ENCODE assay signal across 1 cellular context in the genomic region with DNA sequence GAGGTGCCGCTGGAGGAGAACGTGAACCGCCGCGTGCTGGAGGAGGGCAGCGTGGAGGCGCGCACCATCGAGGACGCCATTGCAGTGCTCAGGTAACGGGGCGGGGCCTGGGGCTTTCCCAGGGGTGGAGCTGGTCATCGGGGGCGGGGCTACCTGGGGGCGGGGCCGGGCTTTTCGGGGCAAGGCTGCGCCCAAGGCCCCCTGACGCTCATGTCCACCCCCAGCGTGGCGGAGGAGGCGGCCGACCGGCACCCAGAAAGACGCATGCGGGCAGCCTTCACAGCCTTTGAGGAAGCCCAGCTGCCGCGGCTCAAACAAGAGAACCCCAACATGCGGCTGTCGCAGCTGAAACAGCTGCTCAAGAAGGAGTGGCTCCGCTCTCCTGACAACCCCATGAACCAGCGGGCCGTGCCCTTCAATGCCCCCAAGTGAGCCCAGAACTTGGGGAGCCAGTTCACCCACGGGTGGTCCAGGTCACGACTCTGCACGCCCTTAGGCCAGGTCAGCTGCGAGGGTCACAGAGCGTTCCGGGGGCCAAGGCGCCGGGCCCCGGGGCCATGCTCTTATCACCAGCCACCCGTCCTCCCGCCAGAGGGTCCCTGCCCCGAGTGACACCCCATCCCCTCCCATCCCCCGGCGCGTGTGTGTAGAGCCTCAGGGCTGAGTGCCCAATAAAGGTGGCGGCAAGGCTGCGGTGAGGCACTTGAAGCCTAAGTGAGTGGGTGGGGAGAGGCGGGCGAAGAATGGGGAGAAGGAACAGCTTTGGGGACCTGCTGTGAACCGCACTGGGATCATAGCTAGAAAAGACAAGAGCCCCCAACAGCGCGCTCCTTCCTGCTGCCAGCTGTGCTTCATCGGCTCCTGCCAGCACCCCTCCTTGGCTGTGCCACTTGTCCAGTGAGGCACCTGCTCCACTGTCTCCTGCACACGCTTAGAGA.
TF ChIP-seq lines count a peak whose summit lies in the region.

No MANE protein-coding gene starts in this region.

TF ChIP-seq in GM12878, 131 proteins besides CTCF, POLR2A, EP300 and RAD21:
- TF ChIP-seq ELK1 (IDR thresholded peaks at IDR 0.05; ENCODE audit: low read depth, low read length) = no peak
- no peak for TF ChIP-seq NR2F1 (conservative IDR thresholded peaks at IDR 0.05)
- no peak for TF ChIP-seq CEBPB (IDR thresholded peaks at IDR 0.05; ENCODE audit: borderline replicate concordance in 1 of 2, low read depth in 2 of 2, low read length in 2 of 2)
- TF ChIP-seq EZH2 (IDR thresholded peaks at IDR 0.05; ENCODE audit: borderline replicate concordance, control insufficient read depth, low read depth, low read length) = no peak
- no peak for TF ChIP-seq SREBF1 (IDR thresholded peaks at IDR 0.05; ENCODE audit: low read length)
- no peak for TF ChIP-seq IRF3 (IDR thresholded peaks at IDR 0.05)
- TF ChIP-seq TCF12 (IDR thresholded peaks at IDR 0.05; ENCODE audit: low read depth, low read length) = no peak
- TF ChIP-seq BCL11A (IDR thresholded peaks at IDR 0.05; ENCODE audit: low read depth, low read length) = no peak
- no peak for TF ChIP-seq BACH1 (IDR thresholded peaks at IDR 0.05; ENCODE audit: borderline replicate concordance)
- no peak for TF ChIP-seq IRF4 (IDR thresholded peaks at IDR 0.05; ENCODE audit: low read depth, low read length)
- TF ChIP-seq MEF2B (IDR thresholded peaks at IDR 0.05; ENCODE audit: partially characterized antibody, poor library complexity, severe bottlenecking) = no peak
- TF ChIP-seq, protein P1, sequence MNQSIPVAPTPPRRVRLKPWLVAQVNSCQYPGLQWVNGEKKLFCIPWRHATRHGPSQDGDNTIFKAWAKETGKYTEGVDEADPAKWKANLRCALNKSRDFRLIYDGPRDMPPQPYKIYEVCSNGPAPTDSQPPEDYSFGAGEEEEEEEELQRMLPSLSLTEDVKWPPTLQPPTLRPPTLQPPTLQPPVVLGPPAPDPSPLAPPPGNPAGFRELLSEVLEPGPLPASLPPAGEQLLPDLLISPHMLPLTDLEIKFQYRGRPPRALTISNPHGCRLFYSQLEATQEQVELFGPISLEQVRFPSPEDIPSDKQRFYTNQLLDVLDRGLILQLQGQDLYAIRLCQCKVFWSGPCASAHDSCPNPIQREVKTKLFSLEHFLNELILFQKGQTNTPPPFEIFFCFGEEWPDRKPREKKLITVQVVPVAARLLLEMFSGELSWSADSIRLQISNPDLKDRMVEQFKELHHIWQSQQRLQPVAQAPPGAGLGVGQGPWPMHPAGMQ (IDR thresholded peaks at IDR 0.05; ENCODE audit: borderline replicate concordance) = no peak
- TF ChIP-seq IKZF2 (IDR thresholded peaks at IDR 0.05) = no peak
- no peak for TF ChIP-seq NFIC (IDR thresholded peaks at IDR 0.05; ENCODE audit: low read depth, low read length)
- TF ChIP-seq CREM (IDR thresholded peaks at IDR 0.05; ENCODE audit: low read depth) = no peak
